ENCODE assay signal across 20 cellular contexts in the genomic region with DNA sequence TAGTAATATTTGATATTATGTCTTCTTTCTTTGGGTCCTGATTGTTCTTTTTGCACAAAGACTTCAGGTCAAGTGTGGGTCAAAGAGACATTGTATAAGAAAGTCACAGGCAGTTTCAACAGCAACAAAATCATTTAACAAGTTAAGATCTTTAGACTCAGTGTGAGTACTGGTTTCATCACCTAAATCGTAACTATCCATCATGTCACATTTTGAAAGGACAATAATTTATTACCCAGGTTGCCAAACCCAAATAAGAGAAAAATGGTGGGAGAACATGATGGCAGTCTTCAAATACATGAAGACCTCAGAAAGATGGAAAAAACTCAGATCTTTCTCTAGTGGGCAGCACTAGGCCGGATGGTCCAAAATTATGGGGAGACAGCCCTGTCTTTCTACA. TPM values are rescaled to one million over a fixed set of nuclear protein-coding genes. Genes with fewer than 3 reads are reported as not detected.
A peak's percentile ranks its signal among the peaks of the same experiment; 100 is the strongest.
DNase-seq lines count a peak whose midpoint lies in the region; ATAC-seq, FAIRE-seq and TF ChIP-seq lines count a peak whose summit lies in the region.
"Had no signal": no experiment of that assay in that cellular context is flagged by ENCODE, and none has a peak within 500 bp of the region (broad histone marks: within the 10 kb centered on the region; RNA-seq: fewer than 3 reads in every experiment).

No MANE protein-coding gene starts in this region.

- no peak overlapping the region for H3K56ac ChIP-seq in IMR-90 (ENCODE audit: extremely low read depth, insufficient read depth, low read length)

- no peak for TF ChIP-seq RAD21 in IMR-90 (IDR thresholded peaks at IDR 0.05; ENCODE audit: low read length)

- in situ Hi-C loops in IMR-90 (cut with MboI; ENCODE audit: low sequenced_read_pairs) = no loop called here

- H4K20me1 ChIP-seq in IMR-90 (ENCODE audit: insufficient read depth, low read length) = no peaks in the 10 kb centered on the region
- H4K20me1 ChIP-seq: BLaER1 treated with 17β-estradiol and CSF1 and Interleukin-3, amounts not matched to agents 10 nM and 100 nM had no signal

- no peak overlapping the region for H4K5ac ChIP-seq in IMR-90 (ENCODE audit: low read depth, low read length)

- POLR2A ChIA-PET in HEK293 (lab: Yijun Ruan, JAX) = no interaction called here
- POLR2A ChIA-PET in IMR-90 (lab: Charles Lee; ENCODE audit: unreplicated experiment) = interaction anchor here (0.6 kb wide), 1 partner anchor 61 kb away, joined by 5 read pairs; no protein-coding TSS in a partner anchor
- POLR2A ChIA-PET in A673 (lab: Charles Lee; ENCODE audit: low non-redundant PET) = no interaction called here

- no peak overlapping the region for H3K9ac ChIP-seq in IMR-90 (ENCODE audit: low read depth, low read length)
- H3K9ac ChIP-seq: BLaER1 treated with 17β-estradiol and CSF1 and Interleukin-3, amounts not matched to agents 10 nM and 100 nM had no signal

- H3K4me3 ChIP-seq in HEK293 (ENCODE audit: low read depth, low read length) (no peak overlapping the region), IMR-90 (ENCODE audit: insufficient read depth, low read depth, low read length) (no peak overlapping the region), dorsolateral prefrontal cortex (no peak overlapping the region), A673 (ENCODE audit: low read depth, low read length, poor library complexity, severe bottlenecking) (no peak overlapping the region)
- H3K4me3 ChIP-seq: BLaER1 treated with 17β-estradiol and CSF1 and Interleukin-3, amounts not matched to agents 10 nM and 100 nM; GM12878; HAP-1 had no signal

- intact Hi-C loops in IMR-90 (cut with micrococcal nuclease) = loop anchor here (10.0 kb wide), 1 partner anchor 450 kb away; the partner anchor contains the start of gene MAP3K5
- intact Hi-C loops in dorsolateral prefrontal cortex (cut with DNase I) = no loop called here
- intact Hi-C loops in A673 (cut with micrococcal nuclease; ENCODE audit: unreplicated experiment) = no loop called here
- intact Hi-C loops in left cardiac atrium (cut with DNase I) = no loop called here

- dilution Hi-C loops in IMR-90 (cut with HindIII; ENCODE audit: low sequenced_read_pairs, unreplicated experiment) = no loop called here

- no peak overlapping the region for H2BK20ac ChIP-seq in IMR-90 (ENCODE audit: low read depth, low read length)

- H3K4me1 ChIP-seq in HEK293 (ENCODE audit: control insufficient read depth, insufficient read depth, low read length) (no peaks in the 10 kb centered on the region), IMR-90 (ENCODE audit: control insufficient read depth, insufficient read depth, low read length) (no peaks in the 10 kb centered on the region), A673 (ENCODE audit: insufficient read depth, low read length, poor library complexity, severe bottlenecking) (peaks cover 7% of the 10 kb centered on the region)
- H3K4me1 ChIP-seq: BE2C; BLaER1 treated with 17β-estradiol and CSF1 and Interleukin-3, amounts not matched to agents 10 nM and 100 nM; HAP-1 had no signal

- no CpG with 5 or more reads among the region's 2 CpGs for WGBS in IMR-90 (ENCODE audit: extremely low coverage in 2 of 2, insufficient read length in 1 of 2), 2 experiments

- H3K9me3 ChIP-seq in HEK293 (ENCODE audit: control insufficient read depth, insufficient read depth, low read depth, low read length) (no peaks in the 10 kb centered on the region), IMR-90 (ENCODE audit: control insufficient read depth, insufficient read depth, low read length) (no peaks in the 10 kb centered on the region), A673 (ENCODE audit: low read depth, low read length, poor library complexity, severe bottlenecking) (no peaks in the 10 kb centered on the region)
- H3K9me3 ChIP-seq: BE2C; BLaER1 treated with 17β-estradiol and CSF1 and Interleukin-3, amounts not matched to agents 10 nM and 100 nM; HAP-1 had no signal

- no peak overlapping the region for H2AK9ac ChIP-seq in IMR-90 (replicated peaks; ENCODE audit: low read depth, low read length, poor library complexity)

- no peak overlapping the region for H3K23ac ChIP-seq in IMR-90 (ENCODE audit: low read depth, low read length)

- H3K27me3 ChIP-seq in IMR-90 (ENCODE audit: control insufficient read depth, insufficient read depth, low read length) = no peaks in the 10 kb centered on the region; the same call in 1 of the 2 replicates
- no peaks in the 10 kb centered on the region for H3K27me3 ChIP-seq in dorsolateral prefrontal cortex
- H3K27me3 ChIP-seq in A673 (replicated peaks; ENCODE audit: insufficient read depth, low read depth, low read length, poor library complexity) = no peaks in the 10 kb centered on the region
- H3K27me3 ChIP-seq: BE2C; BLaER1 treated with 17β-estradiol and CSF1 and Interleukin-3, amounts not matched to agents 10 nM and 100 nM had no signal

- no peak for DNase-seq in IMR-90
- DNase-seq in dorsolateral prefrontal cortex = no peak
- DNase-seq in A673 (ENCODE audit: low spot score) = no peak
- no peak for DNase-seq in GM19239 (ENCODE audit: insufficient read length, low spot score)
- no peak for DNase-seq in left cardiac atrium
- DNase-seq: ACHN; AML-193; BE2C; CD4-positive, alpha-beta T cell; CD8-positive, alpha-beta memory T cell; DMS79; GDM1; GOT3 had no signal

- H4K8ac ChIP-seq in IMR-90 (ENCODE audit: low read depth in 2 of 2, low read length in 2 of 2) = no peak overlapping the region

- H3K14ac ChIP-seq in IMR-90 (replicated peaks; ENCODE audit: low read depth, low read length) = no peak overlapping the region

- no peak overlapping the region for H3K4ac ChIP-seq in IMR-90 (ENCODE audit: low read depth, low read length)

- no peak overlapping the region for H3K4me2 ChIP-seq in IMR-90 (ENCODE audit: low read depth, low read length)
- H3K4me2 ChIP-seq: BLaER1 treated with 17β-estradiol and CSF1 and Interleukin-3, amounts not matched to agents 10 nM and 100 nM had no signal

- FAIRE-seq in GM19239 (lab: Jason Lieb, UNC) = no peak
- FAIRE-seq: GM12878, GM18507, H54 had no signal

- H2BK120ac ChIP-seq in IMR-90 (ENCODE audit: low read depth, low read length) = no peak overlapping the region

- H3K18ac ChIP-seq in IMR-90 (ENCODE audit: low read depth, low read length) = peak overlapping the region; percentile 35; the same call in 1 of the 2 replicates

- no peak overlapping the region; the same call in 2 of the 3 replicates for H2BK15ac ChIP-seq in IMR-90 (ENCODE audit: low read depth, low read length)

- no peak for TF ChIP-seq CTCF in HEK293 (tag by site-specific recombination; IDR thresholded peaks at IDR 0.05)
- no peak for TF ChIP-seq CTCF in IMR-90 (conservative IDR thresholded peaks at IDR 0.05; ENCODE audit: low read depth, low read length)
- TF ChIP-seq CTCF in dorsolateral prefrontal cortex (IDR thresholded peaks at IDR 0.05 in 54 of 56, conservative IDR thresholded peaks at IDR 0.05 in 2 of 56; ENCODE audit: low read depth in 1 of 56, partially characterized antibody in 56 of 56) = no peak
- TF ChIP-seq CTCF in A673 (conservative IDR thresholded peaks at IDR 0.05; ENCODE audit: low read depth, low read length) = no peak

- H3K27ac ChIP-seq in HEK293 (ENCODE audit: extremely low read depth, low read depth, low read length) (no peak overlapping the region), IMR-90 (ENCODE audit: insufficient read depth, low read length) (no peak overlapping the region), dorsolateral prefrontal cortex (peak overlapping the region in 48 of 59 donors; percentile 2 to 77 (median 52)), temporal lobe (ENCODE audit: low read depth, low read length) (peak overlapping the region; percentile 10), A673 (ENCODE audit: low read depth, low read length, poor library complexity, severe bottlenecking) (no peak overlapping the region)
- H3K27ac ChIP-seq: BLaER1 treated with 17β-estradiol and CSF1 and Interleukin-3, amounts not matched to agents 10 nM and 100 nM had no signal

- TF ChIP-seq POLR2A in IMR-90 (IDR thresholded peaks at IDR 0.05; ENCODE audit: low read depth, low read length) = no peak

- no peak overlapping the region for H2AK5ac ChIP-seq in IMR-90 (ENCODE audit: low read depth, low read length)

- H3K36me3 ChIP-seq in HEK293 (ENCODE audit: control insufficient read depth in 2 of 2, insufficient read depth in 1 of 2, low read length in 2 of 2) (peaks cover 0 to 7% of the 10 kb centered on the region in 2 experiments; a peak in 2 of 3 replicates), IMR-90 (ENCODE audit: control insufficient read depth, insufficient read depth, low read length) (no peaks in the 10 kb centered on the region), A673 (ENCODE audit: insufficient read depth, low read length, poor library complexity, severe bottlenecking) (no peaks in the 10 kb centered on the region)

- H2BK5ac ChIP-seq in IMR-90 (ENCODE audit: low read depth, low read length, poor library complexity, severe bottlenecking) = no peak overlapping the region

- no peaks in the 10 kb centered on the region; the same call in 1 of the 2 replicates for H3K9me1 ChIP-seq in IMR-90 (ENCODE audit: insufficient read depth, low read length)

- no peaks in the 10 kb centered on the region for H3K79me1 ChIP-seq in IMR-90 (ENCODE audit: low read depth in 1 of 2, low read length in 2 of 2)

- BruUV-seq in IMR-90 (replicated peaks; lab: Mats Ljungman, UMichigan) = no TSS peak
- no TSS peak for BruUV-seq in A673 (replicated peaks; lab: Mats Ljungman, UMichigan)

- H2AFZ ChIP-seq in IMR-90 (replicated peaks; ENCODE audit: low read length, poor library complexity) = no peak overlapping the region

- CTCF ChIA-PET in HEK293 (lab: Yijun Ruan, JAX) (no interaction called here), IMR-90 (lab: Yijun Ruan, JAX) (no interaction called here), A673 (lab: Charles Lee) (no interaction called here)

- ATAC-seq in IMR-90 (ENCODE audit: low read depth) (no peak), left cardiac atrium (no peak)
- ATAC-seq: GM12878 had no signal

- H4K91ac ChIP-seq in IMR-90 (ENCODE audit: insufficient read depth, low read depth, low read length) = no peak overlapping the region

TF ChIP-seq in IMR-90, 13 proteins besides CTCF, POLR2A, EP300 and RAD21 (continues in another document):
- no peak for TF ChIP-seq RFX5 (IDR thresholded peaks at IDR 0.05; ENCODE audit: low read depth, low read length)
- TF ChIP-seq BHLHE40 (IDR thresholded peaks at IDR 0.05; ENCODE audit: low read depth, low read length) = no peak
- no peak for TF ChIP-seq NFE2L2 (IDR thresholded peaks at IDR 0.05; ENCODE audit: low read depth, low read length)
- TF ChIP-seq CHD1 (IDR thresholded peaks at IDR 0.05; ENCODE audit: low read depth, low read length) = no peak

RNA-seq across cellular contexts. Expression of gene BCLAF1, which starts 55.5 kb away (rescaled TPM):
- total RNA-seq in IMR-90 (2012; rRNA removed) = 141 and 142 TPM in 2 replicates
- 33.4 and 34.0 TPM in 2 replicates for polyA plus RNA-seq in IMR-90 (2012; rRNA removed)
- 4.1 and 5.6 TPM in 2 replicates for polyA plus RNA-seq in IMR-90 (2012; cell fraction: cytosol; rRNA removed)
- polyA plus RNA-seq in IMR-90 (2012; cell fraction: nucleus; rRNA removed; ENCODE audit: low replicate concordance) = 4.8 and 57.8 TPM in 2 replicates
- 100 to 1,000 TPM; 105 to 231 (median 178) TPM for total RNA-seq in dorsolateral prefrontal cortex
- 171 TPM for total RNA-seq in temporal lobe
- 272 and 284 TPM in 2 replicates for total RNA-seq in A673 (2021)
- total RNA-seq in left cardiac atrium = 10 to 100 TPM; 70.9 to 99.8 TPM

Comparison
In these comparisons a context has a peak if more than half of its experiments do, and no peak if none do; other contexts are left out.
1. H3K27ac ChIP-seq: peak in dorsolateral prefrontal cortex (48 of 59) and temporal lobe (single experiment); none in HEK293 (single experiment), IMR-90 (single experiment) and A673 (single experiment).